31 cellular contexts compared by ENCODE assay signal in the genomic region with DNA sequence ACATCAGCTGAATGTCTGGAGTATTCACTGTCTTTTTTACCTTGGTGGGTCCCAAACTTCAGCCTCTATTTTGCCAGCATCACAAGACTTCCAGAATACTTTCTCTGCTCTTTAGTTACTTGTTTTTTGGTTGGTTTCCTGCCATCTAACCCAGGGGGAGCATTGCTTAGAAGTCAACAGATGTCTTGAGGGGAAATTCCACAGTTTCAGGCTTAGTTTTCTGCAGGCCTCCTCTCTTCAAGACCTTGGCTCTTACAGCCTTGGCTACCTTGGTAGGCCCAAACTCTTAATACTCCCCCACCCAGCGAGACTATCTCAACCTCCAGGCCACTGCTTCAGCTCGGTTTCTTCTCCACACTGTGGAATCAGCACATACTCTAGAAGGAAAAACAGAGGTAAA. TPM values are rescaled to one million over a fixed set of nuclear protein-coding genes. Genes with fewer than 3 reads are reported as not detected.
DNase-seq lines count a peak whose midpoint lies in the region; ATAC-seq and TF ChIP-seq lines count a peak whose summit lies in the region.
"Had no signal": no experiment of that assay in that cellular context is flagged by ENCODE, and none has a peak within 500 bp of the region (broad histone marks: within the 10 kb centered on the region; RNA-seq: fewer than 3 reads in every experiment).

No MANE protein-coding gene starts in this region.

- peaks cover 0 to 9% (median 1%) of the 10 kb centered on the region in 8 donors for H3K9me3 Mint-ChIP-seq in CD4-positive, alpha-beta memory T cell
- peaks cover 3% of the 10 kb centered on the region for H3K9me3 Mint-ChIP-seq in WTC11
- H3K9me3 Mint-ChIP-seq: nephron had no signal

- no peaks in the 10 kb centered on the region for H3K4me1 Mint-ChIP-seq in CD4-positive, alpha-beta memory T cell
- peaks cover 13% of the 10 kb centered on the region for H3K4me1 Mint-ChIP-seq in WTC11
- H3K4me1 Mint-ChIP-seq: activated naive CD8-positive, alpha-beta T cell treated with anti-CD3 and anti-CD28 coated beads for 36 hours; B cell; IgD-negative memory B cell; nephron had no signal

- H3K27me3 ChIP-seq in CD4-positive, alpha-beta memory T cell (ENCODE audit: insufficient read depth, low read length), result no peaks in the 10 kb centered on the region
- H3K27me3 ChIP-seq: dorsolateral prefrontal cortex, ovary, vagina had no signal

- peaks cover 6% of the 10 kb centered on the region for H3K36me3 ChIP-seq in CD4-positive, alpha-beta memory T cell (ENCODE audit: insufficient read depth, low read length)
- H3K36me3 ChIP-seq: ovary had no signal

- H3K36me3 Mint-ChIP-seq in CD4-positive, alpha-beta memory T cell, result peaks cover 59 to 82% of the 10 kb centered on the region in 2 donors
- H3K36me3 Mint-ChIP-seq in WTC11, result peaks cover 40% of the 10 kb centered on the region

- intact Hi-C loops in CD4-positive, alpha-beta memory T cell (cut with micrococcal nuclease), result no loop called here

- H3K4me3 ChIP-seq in CD4-positive, alpha-beta memory T cell (ENCODE audit: low read length in 2 of 2), result no peak overlapping the region
- H3K4me3 ChIP-seq: dorsolateral prefrontal cortex, ovary, vagina had no signal

- H3K27ac ChIP-seq in CD4-positive, alpha-beta memory T cell (ENCODE audit: low read depth, low read length), result no peak overlapping the region
- H3K27ac ChIP-seq: dorsolateral prefrontal cortex, ovary, vagina had no signal

- DNase-seq in GM10266 (ENCODE audit: extremely low spot score), result peak; percentile 7
- no peak for DNase-seq in amygdala (lab: John Stamatoyannopoulos, UW)
- no peak for DNase-seq in CD4-positive, alpha-beta memory T cell
- DNase-seq in NCI-H510A treated with DMSO at 0.1 percent for 48 hours (lab: John Stamatoyannopoulos, UW), result no peak
- DNase-seq in WTC11 (ENCODE audit: low spot score), result no peak
- DNase-seq: activated CD4-positive, alpha-beta T cell treated with anti-CD3 and anti-CD28 coated beads, Interleukin-2, amount 50 U/mL, for 4 hours; activated CD4-positive, CD25-positive, alpha-beta regulatory T cell; activated CD8-positive, alpha-beta memory T cell treated with anti-CD3 and anti-CD28 coated beads, Interleukin-2, amount 50 U/mL, for 4 hours; activated naive CD8-positive, alpha-beta T cell treated with anti-CD3 and anti-CD28 coated beads for 36 hours; DMS53; dorsolateral prefrontal cortex; GDM1; glutamatergic neuron; HCEC 1CT; kidney; NCI-H1105; NCI-H2029; NCI-H2227 treated with DMSO at 0.1 percent for 48 hours; OCI-M1; ovary; stimulated activated CD4-positive, alpha-beta T cell treated with anti-CD3 and anti-CD28 coated beads, Interleukin-12 subunit alpha, Interleukin-12 subunit beta, amount 100 ng/mL, for 4 hours; stimulated activated CD4-positive, alpha-beta T cell treated with anti-CD3 and anti-CD28 coated beads, Interleukin-4, amount 100 ng/mL, for 24 hours; stimulated activated naive CD4-positive, alpha-beta T cell; T1000 had no signal

- H3K4me3 Mint-ChIP-seq in CD4-positive, alpha-beta memory T cell, result no peak overlapping the region
- H3K4me3 Mint-ChIP-seq in WTC11, result no peak overlapping the region
- H3K4me3 Mint-ChIP-seq: activated naive CD8-positive, alpha-beta T cell treated with anti-CD3 and anti-CD28 coated beads for 36 hours; B cell; IgD-negative memory B cell; nephron had no signal

- no peaks in the 10 kb centered on the region for H3K4me1 ChIP-seq in CD4-positive, alpha-beta memory T cell (ENCODE audit: insufficient read depth, low read length)
- H3K4me1 ChIP-seq: vagina had no signal

- H3K27ac Mint-ChIP-seq in CD4-positive, alpha-beta memory T cell, result peak overlapping the region in 1 of 7 donors; percentile 23
- no peak overlapping the region for H3K27ac Mint-ChIP-seq in WTC11
- H3K27ac Mint-ChIP-seq: activated naive CD8-positive, alpha-beta T cell treated with anti-CD3 and anti-CD28 coated beads for 36 hours; B cell; IgD-negative memory B cell; nephron had no signal

- POLR2A ChIA-PET in CD4-positive, alpha-beta memory T cell (lab: Charles Lee; ENCODE audit: partially characterized antibody), result no interaction called here
- POLR2A ChIA-PET in WTC11 (lab: Charles Lee), result interaction anchor here (0.6 kb wide), 1 partner anchor 32 kb away, joined by 5 read pairs; no protein-coding TSS in a partner anchor

- TF ChIP-seq CTCF in GM10266 (IDR thresholded peaks at IDR 0.05; ENCODE audit: control insufficient read depth, insufficient read depth, low read depth, missing control alignments) (no peak), WTC11 (IDR thresholded peaks at IDR 0.05) (no peak)

- no peaks in the 10 kb centered on the region for H3K27me3 Mint-ChIP-seq in CD4-positive, alpha-beta memory T cell
- H3K27me3 Mint-ChIP-seq in WTC11 (ENCODE audit: low read depth), result no peaks in the 10 kb centered on the region
- H3K27me3 Mint-ChIP-seq: activated naive CD8-positive, alpha-beta T cell treated with anti-CD3 and anti-CD28 coated beads for 36 hours; B cell; IgD-negative memory B cell had no signal

- no peaks in the 10 kb centered on the region for H3K9me3 ChIP-seq in CD4-positive, alpha-beta memory T cell (ENCODE audit: control insufficient read depth in 1 of 2, low read length in 2 of 2)
- H3K9me3 ChIP-seq: ovary, vagina had no signal

- peak; percentile 70 for ATAC-seq in GM19025 (IDR thresholded peaks at IDR 0.05; ENCODE audit: low read depth, unreplicated experiment)
- peak; percentile 78 for ATAC-seq in HG02623 (IDR thresholded peaks at IDR 0.05; ENCODE audit: unreplicated experiment)
- ATAC-seq in HG03354 (IDR thresholded peaks at IDR 0.05; ENCODE audit: poor library complexity, severe bottlenecking, unreplicated experiment), result peak; percentile 62
- no peak for ATAC-seq in WTC11

- CTCF ChIA-PET in CD4-positive, alpha-beta memory T cell (lab: Charles Lee; ENCODE audit: partially characterized antibody), result no interaction called here
- CTCF ChIA-PET in WTC11 (lab: Charles Lee), result no interaction called here

TF ChIP-seq in WTC11, 78 proteins besides CTCF, POLR2A, EP300 and RAD21:
- TF ChIP-seq ZNF263 (CRISPR knock-in tag; IDR thresholded peaks at IDR 0.05; ENCODE audit: low read depth) (no peak), MXD4 (CRISPR knock-in tag; IDR thresholded peaks at IDR 0.05; ENCODE audit: borderline replicate concordance) (no peak), SP1 (CRISPR knock-in tag; conservative IDR thresholded peaks at IDR 0.05) (no peak), CBFB (CRISPR knock-in tag; IDR thresholded peaks at IDR 0.05; ENCODE audit: low read depth) (no peak), SOX15 (CRISPR knock-in tag; IDR thresholded peaks at IDR 0.05) (no peak), CREB1 (CRISPR knock-in tag; IDR thresholded peaks at IDR 0.05) (no peak), ZNF121 (CRISPR knock-in tag; IDR thresholded peaks at IDR 0.05) (no peak), GTF2I (CRISPR knock-in tag; conservative IDR thresholded peaks at IDR 0.05) (no peak), FOXK1 (CRISPR knock-in tag; IDR thresholded peaks at IDR 0.05) (no peak), SMAD3 (CRISPR knock-in tag; IDR thresholded peaks at IDR 0.05; ENCODE audit: borderline replicate concordance) (no peak), ATF1 (CRISPR knock-in tag; IDR thresholded peaks at IDR 0.05) (no peak), ZNF423 (CRISPR knock-in tag; IDR thresholded peaks at IDR 0.05) (no peak)
- TF ChIP-seq, protein P1, sequence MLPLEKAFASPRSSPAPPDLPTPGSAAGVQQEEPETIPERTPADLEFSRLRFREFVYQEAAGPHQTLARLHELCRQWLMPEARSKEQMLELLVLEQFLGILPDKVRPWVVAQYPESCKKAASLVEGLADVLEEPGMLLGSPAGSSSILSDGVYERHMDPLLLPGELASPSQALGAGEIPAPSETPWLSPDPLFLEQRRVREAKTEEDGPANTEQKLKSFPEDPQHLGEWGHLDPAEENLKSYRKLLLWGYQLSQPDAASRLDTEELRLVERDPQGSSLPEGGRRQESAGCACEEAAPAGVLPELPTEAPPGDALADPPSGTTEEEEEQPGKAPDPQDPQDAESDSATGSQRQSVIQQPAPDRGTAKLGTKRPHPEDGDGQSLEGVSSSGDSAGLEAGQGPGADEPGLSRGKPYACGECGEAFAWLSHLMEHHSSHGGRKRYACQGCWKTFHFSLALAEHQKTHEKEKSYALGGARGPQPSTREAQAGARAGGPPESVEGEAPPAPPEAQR (CRISPR knock-in tag; IDR thresholded peaks at IDR 0.05), result no peak
- TF ChIP-seq, protein P2, sequence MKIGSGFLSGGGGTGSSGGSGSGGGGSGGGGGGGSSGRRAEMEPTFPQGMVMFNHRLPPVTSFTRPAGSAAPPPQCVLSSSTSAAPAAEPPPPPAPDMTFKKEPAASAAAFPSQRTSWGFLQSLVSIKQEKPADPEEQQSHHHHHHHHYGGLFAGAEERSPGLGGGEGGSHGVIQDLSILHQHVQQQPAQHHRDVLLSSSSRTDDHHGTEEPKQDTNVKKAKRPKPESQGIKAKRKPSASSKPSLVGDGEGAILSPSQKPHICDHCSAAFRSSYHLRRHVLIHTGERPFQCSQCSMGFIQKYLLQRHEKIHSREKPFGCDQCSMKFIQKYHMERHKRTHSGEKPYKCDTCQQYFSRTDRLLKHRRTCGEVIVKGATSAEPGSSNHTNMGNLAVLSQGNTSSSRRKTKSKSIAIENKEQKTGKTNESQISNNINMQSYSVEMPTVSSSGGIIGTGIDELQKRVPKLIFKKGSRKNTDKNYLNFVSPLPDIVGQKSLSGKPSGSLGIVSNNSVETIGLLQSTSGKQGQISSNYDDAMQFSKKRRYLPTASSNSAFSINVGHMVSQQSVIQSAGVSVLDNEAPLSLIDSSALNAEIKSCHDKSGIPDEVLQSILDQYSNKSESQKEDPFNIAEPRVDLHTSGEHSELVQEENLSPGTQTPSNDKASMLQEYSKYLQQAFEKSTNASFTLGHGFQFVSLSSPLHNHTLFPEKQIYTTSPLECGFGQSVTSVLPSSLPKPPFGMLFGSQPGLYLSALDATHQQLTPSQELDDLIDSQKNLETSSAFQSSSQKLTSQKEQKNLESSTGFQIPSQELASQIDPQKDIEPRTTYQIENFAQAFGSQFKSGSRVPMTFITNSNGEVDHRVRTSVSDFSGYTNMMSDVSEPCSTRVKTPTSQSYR (CRISPR knock-in tag; IDR thresholded peaks at IDR 0.05), result no peak
- TF ChIP-seq, protein P3, sequence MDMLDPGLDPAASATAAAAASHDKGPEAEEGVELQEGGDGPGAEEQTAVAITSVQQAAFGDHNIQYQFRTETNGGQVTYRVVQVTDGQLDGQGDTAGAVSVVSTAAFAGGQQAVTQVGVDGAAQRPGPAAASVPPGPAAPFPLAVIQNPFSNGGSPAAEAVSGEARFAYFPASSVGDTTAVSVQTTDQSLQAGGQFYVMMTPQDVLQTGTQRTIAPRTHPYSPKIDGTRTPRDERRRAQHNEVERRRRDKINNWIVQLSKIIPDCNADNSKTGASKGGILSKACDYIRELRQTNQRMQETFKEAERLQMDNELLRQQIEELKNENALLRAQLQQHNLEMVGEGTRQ (CRISPR knock-in tag; IDR thresholded peaks at IDR 0.05), result no peak
TF ChIP-seq in WTC11: peak in this region for 0.

RNA-seq across cellular contexts. Expression of a gene that starts 41.7 kb away (rescaled TPM):
- 10 to 100 TPM; 24.6 to 27.9 TPM for total RNA-seq in CD4-positive, alpha-beta memory T cell
- polyA plus RNA-seq in CD4-positive, alpha-beta memory T cell, result 10 to 100 TPM; 34.5 to 34.8 TPM
- total RNA-seq in WTC11 (2021), result 27.7 to 29.3 TPM (median 28.8 TPM) in 3 replicates
